1 cellular context compared by ENCODE assay signal in the genomic region with DNA sequence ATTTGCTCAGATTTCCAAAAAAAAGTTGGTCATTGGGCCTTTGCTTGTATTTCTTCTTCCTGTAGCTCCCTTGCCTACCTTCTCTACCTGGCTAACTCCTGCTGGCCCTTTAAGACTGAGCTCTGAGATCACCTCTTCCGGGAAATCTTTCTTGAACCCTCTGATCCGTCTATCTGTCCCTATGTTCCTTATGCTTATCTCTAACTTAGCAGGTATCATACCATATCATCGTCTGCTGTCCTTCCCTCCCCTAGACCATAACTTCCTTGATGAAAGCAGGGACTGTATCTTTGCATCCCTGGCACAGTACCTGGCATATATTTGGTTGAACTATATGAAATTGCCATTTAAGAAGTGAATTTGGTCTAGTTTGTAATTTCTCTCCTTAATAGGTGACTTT.
TF ChIP-seq lines count a peak whose summit lies in the region.

No MANE protein-coding gene starts in this region.

TF ChIP-seq in HepG2, 621 proteins besides CTCF, POLR2A, EP300 and RAD21:
- no peak for TF ChIP-seq ZNF776 (CRISPR knock-in tag; IDR thresholded peaks at IDR 0.05)
- TF ChIP-seq ZNF652 (CRISPR knock-in tag; IDR thresholded peaks at IDR 0.05; ENCODE audit: borderline replicate concordance, low read depth) = no peak
- TF ChIP-seq, protein P1, sequence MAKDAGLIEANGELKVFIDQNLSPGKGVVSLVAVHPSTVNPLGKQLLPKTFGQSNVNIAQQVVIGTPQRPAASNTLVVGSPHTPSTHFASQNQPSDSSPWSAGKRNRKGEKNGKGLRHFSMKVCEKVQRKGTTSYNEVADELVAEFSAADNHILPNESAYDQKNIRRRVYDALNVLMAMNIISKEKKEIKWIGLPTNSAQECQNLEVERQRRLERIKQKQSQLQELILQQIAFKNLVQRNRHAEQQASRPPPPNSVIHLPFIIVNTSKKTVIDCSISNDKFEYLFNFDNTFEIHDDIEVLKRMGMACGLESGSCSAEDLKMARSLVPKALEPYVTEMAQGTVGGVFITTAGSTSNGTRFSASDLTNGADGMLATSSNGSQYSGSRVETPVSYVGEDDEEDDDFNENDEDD (CRISPR knock-in tag; IDR thresholded peaks at IDR 0.05; ENCODE audit: borderline replicate concordance) = no peak
- TF ChIP-seq ZNF317 (CRISPR knock-in tag; IDR thresholded peaks at IDR 0.05) = no peak
- TF ChIP-seq MYC (CRISPR knock-in tag; IDR thresholded peaks at IDR 0.05; ENCODE audit: borderline replicate concordance) = no peak
- TF ChIP-seq ZNF451 (CRISPR knock-in tag; IDR thresholded peaks at IDR 0.05) = no peak
